In the genomic region with DNA sequence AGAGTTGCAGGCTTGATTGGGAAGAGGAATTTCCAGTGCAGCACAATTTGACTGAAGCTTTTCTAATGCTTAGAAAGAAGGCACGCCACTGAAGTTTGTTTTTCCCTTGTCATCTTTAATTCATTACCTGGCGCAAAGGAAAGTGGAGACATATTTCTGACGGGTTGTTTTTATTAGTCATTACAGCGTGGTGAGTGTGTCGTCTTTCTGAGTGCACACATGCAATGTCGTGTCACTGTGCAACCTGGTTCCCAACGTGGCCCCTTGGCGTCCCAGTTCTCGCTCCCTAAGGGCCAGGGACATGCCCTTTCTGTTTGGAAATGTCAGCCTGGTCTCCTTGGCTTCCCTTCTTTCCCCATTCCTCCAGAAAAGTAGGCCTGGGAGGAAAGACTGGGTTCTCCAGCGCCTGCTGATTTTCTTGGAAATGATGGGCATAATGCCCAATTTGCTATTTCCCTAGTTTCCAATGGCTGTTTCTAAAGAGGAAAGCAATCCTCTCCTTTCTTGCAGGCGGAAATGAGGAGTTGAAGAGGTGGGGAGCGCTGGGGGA, we compare ENCODE assay signal across 28 cellular contexts.
DNase-seq lines count a peak whose midpoint lies in the region; ATAC-seq and TF ChIP-seq lines count a peak whose summit lies in the region.
"Had no signal": no experiment of that assay in that cellular context is flagged by ENCODE, and none has a peak within 500 bp of the region (broad histone marks: within the 10 kb centered on the region; RNA-seq: fewer than 3 reads in every experiment).

No MANE protein-coding gene starts in this region.

- H3K4me1 ChIP-seq in NT2/D1 (ENCODE audit: insufficient read depth, insufficient read length) (peaks cover 9% of the 10 kb centered on the region), neural progenitor cell (peaks cover 9% of the 10 kb centered on the region), stomach (no peaks in the 10 kb centered on the region), prostate gland (replicated peaks) (no peaks in the 10 kb centered on the region)
- H3K4me1 ChIP-seq: ascending aorta, Caco-2 had no signal

- peak overlapping the region; percentile 16 for H2AFZ ChIP-seq in neural progenitor cell (replicated peaks)

- H3K27me3 ChIP-seq in NT2/D1 (ENCODE audit: insufficient read depth, insufficient read length) (no peaks in the 10 kb centered on the region), neural progenitor cell (no peaks in the 10 kb centered on the region), stomach (no peaks in the 10 kb centered on the region), prostate gland (replicated peaks; ENCODE audit: insufficient read depth) (no peaks in the 10 kb centered on the region)
- H3K27me3 ChIP-seq: ascending aorta had no signal

- TF ChIP-seq EP300 in stomach (IDR thresholded peaks at IDR 0.05): no peak

- H3K9me3 Mint-ChIP-seq in neural progenitor cell: peaks cover 55% of the 10 kb centered on the region
- peaks cover 25% of the 10 kb centered on the region for H3K9me3 Mint-ChIP-seq in stimulated activated effector memory CD8-positive, alpha-beta T cell treated with anti-CD3 and anti-CD28 coated beads, Interleukin-12 subunit alpha, Interleukin-12 subunit beta, amount 100 ng/mL, for 72 hours

- H3K27me3 Mint-ChIP-seq in neural progenitor cell (ENCODE audit: insufficient read depth, low read depth): peaks cover 20% of the 10 kb centered on the region
- H3K27me3 Mint-ChIP-seq: activated naive CD8-positive, alpha-beta T cell treated with anti-CD3 and anti-CD28 coated beads for 36 hours; stimulated activated memory B cell treated with anti-CD40 and anti-IgM and Interleukin-4, amounts not matched to agents 10 μg/mL and 1 μg/mL and 100 μg/mL, for 72 hours had no signal

- peaks cover 37% of the 10 kb centered on the region for H3K4me1 Mint-ChIP-seq in neural progenitor cell
- H3K4me1 Mint-ChIP-seq in stimulated activated effector memory CD8-positive, alpha-beta T cell treated with anti-CD3 and anti-CD28 coated beads, Interleukin-12 subunit alpha, Interleukin-12 subunit beta, amount 100 ng/mL, for 72 hours: no peaks in the 10 kb centered on the region
- H3K4me1 Mint-ChIP-seq: activated CD4-positive, alpha-beta T cell treated with anti-CD3 and anti-CD28 coated beads for 36 hours; activated naive CD8-positive, alpha-beta T cell treated with anti-CD3 and anti-CD28 coated beads for 36 hours; central memory CD8-positive, alpha-beta T cell; stimulated activated memory B cell treated with anti-CD40 and anti-IgM and Interleukin-4, amounts not matched to agents 10 μg/mL and 1 μg/mL and 100 μg/mL, for 72 hours had no signal

- peaks cover 18% of the 10 kb centered on the region for H3F3A ChIP-seq in neural progenitor cell (ENCODE audit: low read depth)

- DNase-seq in NT2/D1 (ENCODE audit: low read depth, low spot score) (no peak), fibroblast of mammary gland (ENCODE audit: low read depth) (peak; percentile 53), neural progenitor cell (ENCODE audit: low spot score) (no peak), stomach (no peak), NCI-H1092 treated with DMSO at 0.1 percent for 48 hours (lab: John Stamatoyannopoulos, UW) (no peak), prostate gland (ENCODE audit: low spot score) (no peak)
- no peak for DNase-seq in stimulated activated effector memory CD8-positive, alpha-beta T cell treated with anti-CD3 and anti-CD28 coated beads, Interleukin-12 subunit alpha, Interleukin-12 subunit beta, amount 100 ng/mL, for 72 hours (ENCODE audit: low spot score in 2 of 2)
- DNase-seq: activated CD4-positive, alpha-beta T cell treated with anti-CD3 and anti-CD28 coated beads for 36 hours; activated effector memory CD4-positive, alpha-beta T cell treated with Interleukin-2 at 50 U/mL for 16 hours; activated naive CD8-positive, alpha-beta T cell treated with anti-CD3 and anti-CD28 coated beads for 36 hours; Caco-2; dermis blood vessel endothelial cell; NCI-H1417 treated with DMSO at 0.1 percent for 48 hours; NCI-H2081 treated with DMSO at 0.1 percent for 48 hours; NCI-H345; NCI-H774; RPMI8226; stimulated activated CD4-positive, alpha-beta T cell treated with anti-CD3 and anti-CD28 coated beads, Interleukin-12 subunit alpha, Interleukin-12 subunit beta, amount 100 ng/mL, for 4 hours; stimulated activated CD4-positive, alpha-beta T cell treated with anti-CD3 and anti-CD28 coated beads, Interleukin-4, amount 100 ng/mL, for 24 hours had no signal

- peaks cover 1% of the 10 kb centered on the region for H3K36me3 Mint-ChIP-seq in neural progenitor cell
- H3K36me3 Mint-ChIP-seq in stimulated activated effector memory CD8-positive, alpha-beta T cell treated with anti-CD3 and anti-CD28 coated beads, Interleukin-12 subunit alpha, Interleukin-12 subunit beta, amount 100 ng/mL, for 72 hours: no peaks in the 10 kb centered on the region
- H3K36me3 Mint-ChIP-seq: activated naive CD8-positive, alpha-beta T cell treated with anti-CD3 and anti-CD28 coated beads for 36 hours; stimulated activated memory B cell treated with anti-CD40 and anti-IgM and Interleukin-4, amounts not matched to agents 10 μg/mL and 1 μg/mL and 100 μg/mL, for 72 hours had no signal

- H3K4me3 ChIP-seq in NT2/D1 (ENCODE audit: insufficient read length, low read depth) (no peak overlapping the region), fibroblast of mammary gland (ENCODE audit: control insufficient read depth, low read depth, low read length) (no peak overlapping the region), neural progenitor cell (no peak overlapping the region), stomach (no peak overlapping the region), prostate gland (no peak overlapping the region)
- H3K4me3 ChIP-seq: ascending aorta, lung, SK-N-MC had no signal

- peak overlapping the region; percentile 21 for H3K4me3 Mint-ChIP-seq in neural progenitor cell
- H3K4me3 Mint-ChIP-seq in stimulated activated effector memory CD8-positive, alpha-beta T cell treated with anti-CD3 and anti-CD28 coated beads, Interleukin-12 subunit alpha, Interleukin-12 subunit beta, amount 100 ng/mL, for 72 hours: no peak overlapping the region
- H3K4me3 Mint-ChIP-seq: activated CD4-positive, alpha-beta T cell treated with anti-CD3 and anti-CD28 coated beads for 36 hours; activated naive CD8-positive, alpha-beta T cell treated with anti-CD3 and anti-CD28 coated beads for 36 hours; central memory CD8-positive, alpha-beta T cell; stimulated activated memory B cell treated with anti-CD40 and anti-IgM and Interleukin-4, amounts not matched to agents 10 μg/mL and 1 μg/mL and 100 μg/mL, for 72 hours had no signal

- no peak overlapping the region for H3K27ac ChIP-seq in neural progenitor cell
- H3K27ac ChIP-seq in stomach: peak overlapping the region in 3 of 5 donors; percentile 1 to 42 (median 24)
- H3K27ac ChIP-seq in prostate gland: peak overlapping the region in 1 of 2 donors; percentile 20
- H3K27ac ChIP-seq: C4-2B, HL-60, SK-N-MC had no signal

- H3K79me2 ChIP-seq in neural progenitor cell (ENCODE audit: low read depth): no peaks in the 10 kb centered on the region

- H4K20me1 ChIP-seq in neural progenitor cell (ENCODE audit: low read depth): no peaks in the 10 kb centered on the region

- TF ChIP-seq POLR2A in stomach (IDR thresholded peaks at IDR 0.05) (no peak), prostate gland (IDR thresholded peaks at IDR 0.05) (no peak)

- H3K27ac Mint-ChIP-seq in neural progenitor cell: peak overlapping the region; percentile 17
- H3K27ac Mint-ChIP-seq in stimulated activated effector memory CD8-positive, alpha-beta T cell treated with anti-CD3 and anti-CD28 coated beads, Interleukin-12 subunit alpha, Interleukin-12 subunit beta, amount 100 ng/mL, for 72 hours: no peak overlapping the region
- H3K27ac Mint-ChIP-seq: activated CD4-positive, alpha-beta T cell treated with anti-CD3 and anti-CD28 coated beads for 36 hours; activated naive CD8-positive, alpha-beta T cell treated with anti-CD3 and anti-CD28 coated beads for 36 hours; stimulated activated memory B cell treated with anti-CD40 and anti-IgM and Interleukin-4, amounts not matched to agents 10 μg/mL and 1 μg/mL and 100 μg/mL, for 72 hours had no signal

- ATAC-seq in HG03354 (IDR thresholded peaks at IDR 0.05; ENCODE audit: poor library complexity, severe bottlenecking, unreplicated experiment): no peak
- ATAC-seq in stimulated activated effector memory CD8-positive, alpha-beta T cell treated with anti-CD3 and anti-CD28 coated beads, Interleukin-12 subunit alpha, Interleukin-12 subunit beta, amount 100 ng/mL, for 72 hours: no peak
- ATAC-seq: activated CD4-positive, alpha-beta T cell treated with anti-CD3 and anti-CD28 coated beads for 36 hours; HCT116; stimulated activated memory B cell treated with anti-CD40 and anti-IgM and Interleukin-4, amounts not matched to agents 10 μg/mL and 1 μg/mL and 100 μg/mL, for 72 hours had no signal

- intact Hi-C loops in stomach (cut with DNase I; ENCODE audit: low total_unique reads): no loop called here
- intact Hi-C loops in prostate gland (cut with DNase I): no loop called here

- peaks cover 39% of the 10 kb centered on the region for H3K9me3 ChIP-seq in NT2/D1 (ENCODE audit: insufficient read depth, low read length)
- peaks cover 17% of the 10 kb centered on the region for H3K9me3 ChIP-seq in neural progenitor cell (ENCODE audit: low read depth)
- peaks cover 0 to 47% (median 31%) of the 10 kb centered on the region in 4 donors for H3K9me3 ChIP-seq in stomach
- H3K9me3 ChIP-seq in prostate gland: no peaks in the 10 kb centered on the region

- H3K36me3 ChIP-seq in NT2/D1 (ENCODE audit: insufficient read depth, insufficient read length, low read length) (no peaks in the 10 kb centered on the region), neural progenitor cell (no peaks in the 10 kb centered on the region), stomach (no peaks in the 10 kb centered on the region), prostate gland (no peaks in the 10 kb centered on the region)
- H3K36me3 ChIP-seq: ascending aorta had no signal

- H3K9ac ChIP-seq in NT2/D1 (ENCODE audit: insufficient read length, low read depth) (peak overlapping the region; percentile 66), neural progenitor cell (no peak overlapping the region)

- TF ChIP-seq CTCF in fibroblast of mammary gland (conservative IDR thresholded peaks at IDR 0.05; ENCODE audit: control insufficient read depth, insufficient read depth, low read depth, low read length) (no peak), neural progenitor cell (IDR thresholded peaks at IDR 0.05) (no peak), stomach (IDR thresholded peaks at IDR 0.05) (no peak), prostate gland (IDR thresholded peaks at IDR 0.05) (no peak)

- WGBS in stomach, 5 donors: 69 to 86% (median 82%) methylated on average over 12 of the region's 12 CpGs
- WGBS in prostate gland: 59% methylated on average over 12 of the region's 12 CpGs

- no peak overlapping the region for H3K4me2 ChIP-seq in neural progenitor cell
